ENCODE assay signal across 8 cellular contexts in the genomic region with DNA sequence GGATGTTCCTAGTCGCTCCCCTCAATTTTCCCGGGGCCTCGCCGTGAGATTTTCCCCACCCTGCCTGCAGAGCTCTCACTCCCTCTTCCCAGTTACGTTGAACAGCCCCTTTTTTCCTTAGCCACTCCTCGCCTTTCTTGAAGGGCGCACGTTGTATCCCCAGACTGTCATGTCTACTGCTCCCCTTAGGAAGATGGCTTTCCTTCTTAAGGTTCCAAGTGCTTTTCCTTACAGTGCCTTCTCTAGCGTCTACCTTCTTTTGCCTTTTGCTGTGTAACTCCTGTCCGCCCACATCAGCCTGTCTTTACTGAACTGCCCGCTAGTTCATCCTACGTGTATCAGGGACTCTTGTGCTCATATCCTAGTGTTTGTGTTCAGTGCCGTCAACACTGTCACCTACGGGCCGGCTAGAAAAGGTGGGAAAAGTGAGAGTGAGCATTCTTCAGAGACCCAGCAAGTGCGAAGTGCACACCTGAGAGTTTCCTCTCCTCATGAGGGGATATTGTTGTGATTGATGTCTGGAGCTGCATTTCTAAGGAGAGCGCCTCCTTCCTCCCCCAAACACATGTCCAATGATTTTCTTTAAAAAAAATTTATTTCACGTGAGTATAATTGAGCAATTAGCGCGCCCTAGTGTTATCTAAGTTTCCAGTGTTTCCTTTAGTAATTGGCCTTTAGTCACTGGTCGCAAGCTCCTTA. TPM values are rescaled to one million over a fixed set of nuclear protein-coding genes. Genes with fewer than 3 reads are reported as not detected.
DNase-seq lines count a peak whose midpoint lies in the region; ATAC-seq and TF ChIP-seq lines count a peak whose summit lies in the region.

No MANE protein-coding gene starts in this region.

- TF ChIP-seq RAD21 in Ishikawa (IDR thresholded peaks at IDR 0.05; ENCODE audit: low read depth), result 0 out of 2 replicates have a peak, but pooled peaks have one; percentile 4

- no peaks in the 10 kb centered on the region for H3F3A ChIP-seq in smooth muscle cell (ENCODE audit: low read depth)

- TF ChIP-seq CTCF in smooth muscle cell (IDR thresholded peaks at IDR 0.05; ENCODE audit: borderline replicate concordance, insufficient read depth, poor library complexity, severe bottlenecking), result no peak

- peak; percentile 16 for DNase-seq in GM04503 (ENCODE audit: low read depth)
- DNase-seq in SK-N-MC (ENCODE audit: low read depth, low spot score), result no peak
- peak; percentile 15 for DNase-seq in brain pericyte (ENCODE audit: low read depth, low spot score)
- DNase-seq in iPS-NIHi11 (ENCODE audit: low spot score), result peak; percentile 30
- DNase-seq in smooth muscle cell (lab: John Stamatoyannopoulos, UW; ENCODE audit: unreplicated experiment), result peak; percentile 20
- DNase-seq in T1000 (lab: John Stamatoyannopoulos, UW), result no peak

- peaks cover 10% of the 10 kb centered on the region for H4K20me1 ChIP-seq in smooth muscle cell (ENCODE audit: low read depth)

- no peak for TF ChIP-seq EP300 in Ishikawa (IDR thresholded peaks at IDR 0.05; ENCODE audit: borderline replicate concordance)

- H3K4me3 ChIP-seq in SK-N-MC (peak overlapping the region; percentile 87), smooth muscle cell (peak overlapping the region; percentile 83)

- H3K27me3 ChIP-seq in smooth muscle cell (ENCODE audit: low read depth), result no peaks in the 10 kb centered on the region

- H3K36me3 ChIP-seq in SK-N-MC (ENCODE audit: insufficient read depth, low read length) (peaks cover 4% of the 10 kb centered on the region; the same call in 1 of the 2 replicates), smooth muscle cell (ENCODE audit: low read depth) (no peaks in the 10 kb centered on the region)

- H3K9me3 ChIP-seq in SK-N-MC (ENCODE audit: low read depth, low read length) (no peaks in the 10 kb centered on the region), smooth muscle cell (replicated peaks; ENCODE audit: low read depth) (no peaks in the 10 kb centered on the region)

- H3K4me2 ChIP-seq in smooth muscle cell, result peak overlapping the region; percentile 87

- H3K4me1 ChIP-seq in smooth muscle cell (ENCODE audit: low read depth), result peaks cover 10% of the 10 kb centered on the region

- H2AFZ ChIP-seq in smooth muscle cell (ENCODE audit: low read depth), result peak overlapping the region; percentile 81

- H3K9ac ChIP-seq in SK-N-MC (ENCODE audit: insufficient read length), result peak overlapping the region; percentile 85
- H3K9ac ChIP-seq in smooth muscle cell (ENCODE audit: low read depth), result peak overlapping the region; percentile 82

- no peak for ATAC-seq in HG03095 (IDR thresholded peaks at IDR 0.05; ENCODE audit: unreplicated experiment)

- peaks cover 47% of the 10 kb centered on the region for H3K79me2 ChIP-seq in smooth muscle cell (ENCODE audit: low read depth)

- WGBS in smooth muscle cell (ENCODE audit: low lambda C conversion rate), result 12% methylated on average over 21 of the region's 21 CpGs

- H3K27ac ChIP-seq in SK-N-MC, result no peak overlapping the region; the same call in 1 of the 2 replicates
- H3K27ac ChIP-seq in smooth muscle cell (ENCODE audit: low read depth), result peak overlapping the region; percentile 92

TF ChIP-seq in Ishikawa, 13 proteins besides CTCF, POLR2A, EP300 and RAD21:
- TF ChIP-seq EGR1 (IDR thresholded peaks at IDR 0.05), result 0 out of 2 replicates have a peak, but pooled peaks have one; percentile 15
- peak; percentile 48; the same call in 1 of the 2 replicates for TF ChIP-seq YY1 (IDR thresholded peaks at IDR 0.05; ENCODE audit: low read depth)
- no peak for TF ChIP-seq CEBPB (IDR thresholded peaks at IDR 0.05)
- no peak for TF ChIP-seq FOXM1 (IDR thresholded peaks at IDR 0.05; ENCODE audit: borderline replicate concordance, low read depth)
- TF ChIP-seq, protein P1, sequence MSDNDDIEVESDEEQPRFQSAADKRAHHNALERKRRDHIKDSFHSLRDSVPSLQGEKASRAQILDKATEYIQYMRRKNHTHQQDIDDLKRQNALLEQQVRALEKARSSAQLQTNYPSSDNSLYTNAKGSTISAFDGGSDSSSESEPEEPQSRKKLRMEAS (IDR thresholded peaks at IDR 0.05), result peak; percentile 90
TF ChIP-seq in Ishikawa: peak in this region for 3.

RNA-seq across cellular contexts. Expression of a gene that starts 0.8 kb away (rescaled TPM):
- 32.4 and 35.4 TPM in 2 replicates for total RNA-seq in smooth muscle cell
- polyA plus RNA-seq in smooth muscle cell, result 29.1 and 31.4 TPM in 2 replicates

RNA-seq across cellular contexts. Expression of a gene that starts 19.5 kb away (rescaled TPM):
- total RNA-seq in smooth muscle cell, result 29.2 and 29.4 TPM in 2 replicates
- 18.5 and 24.5 TPM in 2 replicates for polyA plus RNA-seq in smooth muscle cell

Comparison
In these comparisons a context has a peak if more than half of its experiments do, and no peak if none do; other contexts are left out.
1. DNase-seq: peak in GM04503 (single experiment), brain pericyte (single experiment), iPS-NIHi11 (single experiment) and smooth muscle cell (single experiment); none in SK-N-MC (single experiment) and T1000 (single experiment).